1 cellular context compared by ENCODE assay signal in genomic region chr19:35524181-35524838, GRCh38.
TF ChIP-seq lines count a peak whose summit lies in the region.

No MANE protein-coding gene starts in this region.

TF ChIP-seq in HepG2, 621 proteins besides CTCF, POLR2A, EP300 and RAD21:
- TF ChIP-seq NR2C2 (CRISPR knock-in tag; IDR thresholded peaks at IDR 0.05; ENCODE audit: borderline replicate concordance) (no peak), REST (IDR thresholded peaks at IDR 0.05; ENCODE audit: borderline replicate concordance in 1 of 2, low read depth in 1 of 2, low read length in 2 of 2) (peak; percentile 10 to 78; a peak in 3 of 4 replicates), THAP7 (CRISPR knock-in tag; IDR thresholded peaks at IDR 0.05) (no peak), ZNF614 (CRISPR knock-in tag; IDR thresholded peaks at IDR 0.05; ENCODE audit: borderline replicate concordance) (no peak), ZNF362 (CRISPR knock-in tag; IDR thresholded peaks at IDR 0.05; ENCODE audit: borderline replicate concordance) (no peak)
